In genomic region chr16:85643631-85644030, GRCh38 we compare ENCODE assay signal across 1 cellular context.
TF ChIP-seq lines count a peak whose summit lies in the region.

No MANE protein-coding gene starts in this region.

TF ChIP-seq in HCT116, 20 proteins besides CTCF, POLR2A, EP300 and RAD21 (continued from another document):
- TF ChIP-seq, protein P1, sequence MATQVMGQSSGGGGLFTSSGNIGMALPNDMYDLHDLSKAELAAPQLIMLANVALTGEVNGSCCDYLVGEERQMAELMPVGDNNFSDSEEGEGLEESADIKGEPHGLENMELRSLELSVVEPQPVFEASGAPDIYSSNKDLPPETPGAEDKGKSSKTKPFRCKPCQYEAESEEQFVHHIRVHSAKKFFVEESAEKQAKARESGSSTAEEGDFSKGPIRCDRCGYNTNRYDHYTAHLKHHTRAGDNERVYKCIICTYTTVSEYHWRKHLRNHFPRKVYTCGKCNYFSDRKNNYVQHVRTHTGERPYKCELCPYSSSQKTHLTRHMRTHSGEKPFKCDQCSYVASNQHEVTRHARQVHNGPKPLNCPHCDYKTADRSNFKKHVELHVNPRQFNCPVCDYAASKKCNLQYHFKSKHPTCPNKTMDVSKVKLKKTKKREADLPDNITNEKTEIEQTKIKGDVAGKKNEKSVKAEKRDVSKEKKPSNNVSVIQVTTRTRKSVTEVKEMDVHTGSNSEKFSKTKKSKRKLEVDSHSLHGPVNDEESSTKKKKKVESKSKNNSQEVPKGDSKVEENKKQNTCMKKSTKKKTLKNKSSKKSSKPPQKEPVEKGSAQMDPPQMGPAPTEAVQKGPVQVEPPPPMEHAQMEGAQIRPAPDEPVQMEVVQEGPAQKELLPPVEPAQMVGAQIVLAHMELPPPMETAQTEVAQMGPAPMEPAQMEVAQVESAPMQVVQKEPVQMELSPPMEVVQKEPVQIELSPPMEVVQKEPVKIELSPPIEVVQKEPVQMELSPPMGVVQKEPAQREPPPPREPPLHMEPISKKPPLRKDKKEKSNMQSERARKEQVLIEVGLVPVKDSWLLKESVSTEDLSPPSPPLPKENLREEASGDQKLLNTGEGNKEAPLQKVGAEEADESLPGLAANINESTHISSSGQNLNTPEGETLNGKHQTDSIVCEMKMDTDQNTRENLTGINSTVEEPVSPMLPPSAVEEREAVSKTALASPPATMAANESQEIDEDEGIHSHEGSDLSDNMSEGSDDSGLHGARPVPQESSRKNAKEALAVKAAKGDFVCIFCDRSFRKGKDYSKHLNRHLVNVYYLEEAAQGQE (IDR thresholded peaks at IDR 0.05; ENCODE audit: low read depth): no peak
- TF ChIP-seq EGR1 (IDR thresholded peaks at IDR 0.05; ENCODE audit: low read depth) (no peak), SIN3A (IDR thresholded peaks at IDR 0.05; ENCODE audit: low read depth) (no peak), MAX (IDR thresholded peaks at IDR 0.05) (no peak), FOSL1 (IDR thresholded peaks at IDR 0.05; ENCODE audit: low read depth) (no peak), YY1 (IDR thresholded peaks at IDR 0.05; ENCODE audit: extremely low read depth, insufficient replicate concordance, low read depth, low read length) (no peak), SP1 (IDR thresholded peaks at IDR 0.05; ENCODE audit: low read depth) (no peak), EZH2phosphoT487 (IDR thresholded peaks at IDR 0.05; ENCODE audit: borderline replicate concordance) (no peak), ZFX (IDR thresholded peaks at IDR 0.05) (no peak), CEBPB (IDR thresholded peaks at IDR 0.05; ENCODE audit: low read depth) (no peak), EZH2 (IDR thresholded peaks at IDR 0.05) (no peak), POLR2AphosphoS5 (IDR thresholded peaks at IDR 0.05; ENCODE audit: low read depth, low read length) (no peak)
- TF ChIP-seq, protein P2, sequence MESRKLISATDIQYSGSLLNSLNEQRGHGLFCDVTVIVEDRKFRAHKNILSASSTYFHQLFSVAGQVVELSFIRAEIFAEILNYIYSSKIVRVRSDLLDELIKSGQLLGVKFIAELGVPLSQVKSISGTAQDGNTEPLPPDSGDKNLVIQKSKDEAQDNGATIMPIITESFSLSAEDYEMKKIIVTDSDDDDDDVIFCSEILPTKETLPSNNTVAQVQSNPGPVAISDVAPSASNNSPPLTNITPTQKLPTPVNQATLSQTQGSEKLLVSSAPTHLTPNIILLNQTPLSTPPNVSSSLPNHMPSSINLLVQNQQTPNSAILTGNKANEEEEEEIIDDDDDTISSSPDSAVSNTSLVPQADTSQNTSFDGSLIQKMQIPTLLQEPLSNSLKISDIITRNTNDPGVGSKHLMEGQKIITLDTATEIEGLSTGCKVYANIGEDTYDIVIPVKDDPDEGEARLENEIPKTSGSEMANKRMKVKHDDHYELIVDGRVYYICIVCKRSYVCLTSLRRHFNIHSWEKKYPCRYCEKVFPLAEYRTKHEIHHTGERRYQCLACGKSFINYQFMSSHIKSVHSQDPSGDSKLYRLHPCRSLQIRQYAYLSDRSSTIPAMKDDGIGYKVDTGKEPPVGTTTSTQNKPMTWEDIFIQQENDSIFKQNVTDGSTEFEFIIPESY (IDR thresholded peaks at IDR 0.05; ENCODE audit: extremely low read depth, insufficient replicate concordance, low read length): no peak
- TF ChIP-seq, protein P3, sequence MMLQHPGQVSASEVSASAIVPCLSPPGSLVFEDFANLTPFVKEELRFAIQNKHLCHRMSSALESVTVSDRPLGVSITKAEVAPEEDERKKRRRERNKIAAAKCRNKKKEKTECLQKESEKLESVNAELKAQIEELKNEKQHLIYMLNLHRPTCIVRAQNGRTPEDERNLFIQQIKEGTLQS (IDR thresholded peaks at IDR 0.05): no peak
TF ChIP-seq in HCT116: peak in this region for 0.
